ENCODE assay signal across 20 cellular contexts in genomic region chr2:8632755-8633154, GRCh38. TPM values are rescaled to one million over a fixed set of nuclear protein-coding genes. Genes with fewer than 3 reads are reported as not detected.
DNase-seq lines count a peak whose midpoint lies in the region; ATAC-seq and TF ChIP-seq lines count a peak whose summit lies in the region.
"Had no signal": no experiment of that assay in that cellular context is flagged by ENCODE, and none has a peak within 500 bp of the region (broad histone marks: within the 10 kb centered on the region; RNA-seq: fewer than 3 reads in every experiment).

No MANE protein-coding gene starts in this region.

- ATAC-seq in HG03354 (IDR thresholded peaks at IDR 0.05; ENCODE audit: poor library complexity, severe bottlenecking, unreplicated experiment) = no peak
- ATAC-seq: K562, PC-3 had no signal

- no peaks in the 10 kb centered on the region for H3K9me3 Mint-ChIP-seq in HFFc6
- no peaks in the 10 kb centered on the region for H3K9me3 Mint-ChIP-seq in chondrocyte (ENCODE audit: low read depth)
- H3K9me3 Mint-ChIP-seq: CD8-positive, alpha-beta memory T cell had no signal

- H2AFZ ChIP-seq in neuronal stem cell (ENCODE audit: low read length) = no peak overlapping the region

- H3K14ac ChIP-seq in neuronal stem cell (ENCODE audit: low read length) = peak overlapping the region; percentile 49

- no peak overlapping the region for H3K4ac ChIP-seq in neuronal stem cell (ENCODE audit: low read length)

- peak overlapping the region; percentile 58 for H2AK5ac ChIP-seq in neuronal stem cell (ENCODE audit: low read depth, low read length)

- H3K4me2 ChIP-seq in BLaER1 = peak overlapping the region; percentile 80
- no peak overlapping the region for H3K4me2 ChIP-seq in neuronal stem cell (ENCODE audit: insufficient read depth, low read length, poor library complexity, severe bottlenecking)

- no peak overlapping the region for H3K23ac ChIP-seq in neuronal stem cell (ENCODE audit: low read depth, low read length, poor library complexity)

- no peak overlapping the region for H2BK12ac ChIP-seq in neuronal stem cell (ENCODE audit: low read length)

- H3K79me1 ChIP-seq in neuronal stem cell (ENCODE audit: low read depth, low read length) = no peaks in the 10 kb centered on the region

- H4K20me1 ChIP-seq in BLaER1 = no peaks in the 10 kb centered on the region

- WGBS in neuronal stem cell (ENCODE audit: extremely low coverage in 2 of 2, insufficient read length in 2 of 2, insufficient replicate concordance in 1 of 2), 2 donors = no CpG with 5 or more reads among the region's 11 CpGs

- no peak overlapping the region for H2BK120ac ChIP-seq in neuronal stem cell (ENCODE audit: low read depth, low read length)

- H3K4me1 Mint-ChIP-seq in HFFc6 (ENCODE audit: low read depth) = peaks cover 42% of the 10 kb centered on the region
- peaks cover 27% of the 10 kb centered on the region for H3K4me1 Mint-ChIP-seq in chondrocyte (ENCODE audit: low read depth)

- peak overlapping the region; percentile 81 for H3K18ac ChIP-seq in neuronal stem cell (ENCODE audit: low read length)

- no peak overlapping the region for H4K91ac ChIP-seq in neuronal stem cell (ENCODE audit: low read depth, low read length, poor library complexity)

- H3K4me1 ChIP-seq in BLaER1 = peaks cover 57% of the 10 kb centered on the region
- peaks cover 16 to 17% of the 10 kb centered on the region in 2 donors for H3K4me1 ChIP-seq in neuronal stem cell (ENCODE audit: control insufficient read depth in 2 of 2, insufficient read depth in 1 of 2, low read depth in 1 of 2, low read length in 2 of 2)

- no peaks in the 10 kb centered on the region for H3K9me3 ChIP-seq in BLaER1
- H3K9me3 ChIP-seq in neuronal stem cell (replicated peaks in 1 of 2; ENCODE audit: control insufficient read depth in 2 of 2, insufficient read depth in 1 of 2, low read depth in 1 of 2, low read length in 2 of 2) = no peaks in the 10 kb centered on the region
- H3K9me3 ChIP-seq: MG63 had no signal

- DNase-seq in HFFc6 = no peak
- DNase-seq in chondrocyte (ENCODE audit: low spot score) = peak; percentile 56
- DNase-seq in neuronal stem cell (ENCODE audit: low spot score) = no peak
- no peak for DNase-seq in foreskin melanocyte
- DNase-seq in activated T-cell treated with anti-CD3 and anti-CD28 coated beads, Interleukin-2, amount 50 U/mL, for 1 hour = no peak
- DNase-seq: ACHN, GDM1, MG63, NCI-H1417, NCI-H1694 treated with DMSO at 0.1 percent for 48 hours, NCI-H446 treated with DMSO at 0.1 percent for 48 hours, NCI-H526 treated with DMSO at 0.1 percent for 48 hours, PC-3, Right ventricle myocardium superior had no signal

- no peak for TF ChIP-seq CTCF in HFFc6 (IDR thresholded peaks at IDR 0.05)
- no peak for TF ChIP-seq CTCF in chondrocyte (IDR thresholded peaks at IDR 0.05)

- H3K27ac Mint-ChIP-seq in HFFc6 (peak overlapping the region; percentile 90), chondrocyte (ENCODE audit: unreplicated experiment) (no peak overlapping the region)

- H3K27ac ChIP-seq in BLaER1 (no peak overlapping the region), neuronal stem cell (replicated peaks; ENCODE audit: low read length) (no peak overlapping the region)
- H3K27ac ChIP-seq: C4-2B, SK-N-MC had no signal

- H3K4me3 Mint-ChIP-seq in HFFc6 = no peak overlapping the region
- no peak overlapping the region for H3K4me3 Mint-ChIP-seq in chondrocyte (ENCODE audit: unreplicated experiment)
- H3K4me3 Mint-ChIP-seq: CD8-positive, alpha-beta memory T cell had no signal

- H3K4me3 ChIP-seq in BLaER1 (no peak overlapping the region), neuronal stem cell (ENCODE audit: low read length in 2 of 2) (no peak overlapping the region)
- H3K4me3 ChIP-seq: K562, MG63, SK-N-MC had no signal

- H4K8ac ChIP-seq in neuronal stem cell (ENCODE audit: low read depth, low read length) = no peak overlapping the region

- H3K36me3 Mint-ChIP-seq in HFFc6 (ENCODE audit: low read depth) (no peaks in the 10 kb centered on the region), chondrocyte (ENCODE audit: low read depth) (no peaks in the 10 kb centered on the region)
- H3K36me3 Mint-ChIP-seq: CD8-positive, alpha-beta memory T cell had no signal

- H3K36me3 ChIP-seq in BLaER1 (no peaks in the 10 kb centered on the region), neuronal stem cell (replicated peaks in 1 of 2; ENCODE audit: control insufficient read depth in 2 of 2, insufficient read depth in 2 of 2, low read length in 2 of 2) (no peaks in the 10 kb centered on the region)
- H3K36me3 ChIP-seq: MG63 had no signal

- H2BK15ac ChIP-seq in neuronal stem cell (ENCODE audit: low read length) = peak overlapping the region; percentile 73

- H3K9ac ChIP-seq in BLaER1 = no peak overlapping the region
- H3K9ac ChIP-seq in neuronal stem cell (ENCODE audit: low read depth, low read length, poor library complexity) = no peak overlapping the region

- peak overlapping the region; percentile 71 for H2BK5ac ChIP-seq in neuronal stem cell (ENCODE audit: low read length)

- H3K27me3 Mint-ChIP-seq in HFFc6 (ENCODE audit: insufficient read depth) (no peaks in the 10 kb centered on the region; the same call in 1 of the 2 replicates), chondrocyte (ENCODE audit: low read depth) (no peaks in the 10 kb centered on the region)

- H3K27me3 ChIP-seq in BLaER1 (no peaks in the 10 kb centered on the region), neuronal stem cell (ENCODE audit: control insufficient read depth in 3 of 3, insufficient read depth in 3 of 3, low read depth in 1 of 3, low read length in 3 of 3) (no peaks in the 10 kb centered on the region)
- H3K27me3 ChIP-seq: MG63 had no signal

RNA-seq across cellular contexts. Expression of gene ID2, which starts 49.1 kb away (rescaled TPM):
- 10 to 100 TPM; 81.3 to 97.1 (median 88.1) TPM for total RNA-seq in HFFc6 (2021; fragmentation: NEBNext Ultra II Directional; extraction: Animal tissue kit (Norgen Biotek cat#: 25700))
- 23.1 to 50.5 TPM (median 23.2 TPM) in 3 replicates for total RNA-seq in chondrocyte
- polyA plus RNA-seq in neuronal stem cell (2013, experiment 1 of 2) = 252 TPM
- 263 TPM for polyA plus RNA-seq in neuronal stem cell (2013, experiment 2 of 2)
